Comparison of ENCODE assay signal across 19 cellular contexts in genomic region chr7:6315786-6316185, GRCh38.
"Had no signal": no experiment of that assay in that cellular context is flagged by ENCODE, and none has a peak within 500 bp of the region (broad histone marks: within the 10 kb centered on the region; RNA-seq: fewer than 3 reads in every experiment).

No MANE protein-coding gene starts in this region.

- H3K9me3 ChIP-seq: body of pancreas, esophagus squamous epithelium had no signal

- H3K27ac ChIP-seq: body of pancreas, parathyroid adenoma had no signal

- H3K9ac ChIP-seq: parathyroid adenoma had no signal

- FAIRE-seq: endothelial cell of umbilical vein, frontal cortex, TTC549, urothelium cell line had no signal

- H2AFZ ChIP-seq: parathyroid adenoma had no signal

- H3K4me3 ChIP-seq: body of pancreas, esophagus squamous epithelium, smooth muscle cell had no signal

- H3K36me3 ChIP-seq: esophagus squamous epithelium had no signal

- H3K4me2 ChIP-seq: smooth muscle cell had no signal

- ATAC-seq: activated CD8-positive, alpha-beta T cell treated with anti-CD3 and anti-CD28 coated beads for 36 hours; activated T-cell treated with anti-CD3 and anti-CD28 coated beads, Interleukin-2, amount 50 U/mL, for 4 hours; body of pancreas; left colon had no signal

- H3K79me2 ChIP-seq: parathyroid adenoma had no signal

- DNase-seq: activated B cell treated with CpG ODN at 0.5 μM for 24 hours; activated CD4-positive, alpha-beta T cell treated with anti-CD3 and anti-CD28 coated beads for 48 hours; activated CD8-positive, alpha-beta T cell treated with anti-CD3 and anti-CD28 coated beads for 36 hours; activated effector memory CD4-positive, alpha-beta T cell treated with anti-CD3 and anti-CD28 coated beads, Interleukin-2, amount 50 U/mL, for 16 hours; activated T-cell treated with anti-CD3 and anti-CD28 coated beads, Interleukin-2, amount 50 U/mL, for 4 hours; body of pancreas; central memory CD4-positive, alpha-beta T cell; cortex of kidney; effector CD4-positive, alpha-beta T cell; esophagus squamous epithelium; left colon; retina; SW 1271 had no signal

- H3K4me1 ChIP-seq: body of pancreas, parathyroid adenoma had no signal

- H3K27me3 ChIP-seq: body of pancreas, esophagus squamous epithelium had no signal
